ENCODE assay signal across 8 cellular contexts in the genomic region with DNA sequence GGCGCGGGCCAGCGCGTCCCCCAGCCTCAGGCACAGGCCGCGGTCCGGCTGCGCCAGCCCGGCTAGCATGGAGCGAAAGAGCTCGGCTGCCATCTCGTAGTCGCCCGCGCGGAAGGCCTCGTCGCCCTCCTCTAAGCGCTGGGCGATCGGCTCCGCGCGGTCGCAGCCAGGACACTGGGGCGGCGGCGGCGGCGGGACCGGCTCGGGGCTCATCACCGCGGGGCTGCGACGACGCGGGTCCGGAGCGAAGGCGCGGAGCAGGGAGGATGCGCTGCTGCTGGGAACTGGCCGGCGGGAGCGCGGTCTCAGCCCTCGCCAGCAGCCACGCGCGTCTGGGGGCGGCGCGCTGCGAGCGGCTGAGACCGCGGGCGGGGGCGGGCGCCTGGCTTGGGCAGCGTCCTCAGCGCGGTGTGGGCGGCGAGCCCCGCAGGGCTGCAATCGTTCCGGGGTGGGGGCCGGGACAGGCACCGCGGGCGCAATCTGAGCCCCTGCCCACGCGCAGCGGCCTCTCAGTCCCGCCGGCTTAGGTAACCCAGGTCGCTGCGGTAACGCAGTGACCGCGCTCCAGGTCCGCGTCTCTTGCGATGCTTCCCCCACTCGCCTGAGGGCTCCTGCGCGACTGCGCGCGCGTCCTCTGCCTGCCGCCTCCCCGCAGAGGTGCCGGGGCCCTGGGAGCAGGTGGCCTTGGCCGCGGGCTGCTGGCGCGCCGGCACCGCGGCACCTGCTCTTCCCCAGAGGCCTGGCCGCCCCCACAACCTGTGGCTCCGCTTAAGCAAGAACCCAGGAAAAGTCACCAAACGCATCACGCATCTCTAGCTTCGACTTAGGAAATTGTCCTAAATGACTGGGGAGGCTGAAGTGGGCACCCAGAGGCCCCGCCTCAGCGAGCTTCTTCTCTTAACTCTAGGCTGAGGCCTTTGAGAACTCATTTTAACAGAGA. TPM values are rescaled to one million over a fixed set of nuclear protein-coding genes. Genes with fewer than 3 reads are reported as not detected.
DNase-seq lines count a peak whose midpoint lies in the region; ATAC-seq and TF ChIP-seq lines count a peak whose summit lies in the region.

A gene (minus strand): TSS at position 621 of the 940 bp plus-strand sequence. CDS start 408 bp downstream, at position 213.

- H3K4me1 ChIP-seq in right lobe of liver: peaks cover 0 to 3% (median 0%) of the 10 kb centered on the region in 4 donors

- 21% methylated on average over 6 of the region's 110 CpGs for WGBS in right lobe of liver (ENCODE audit: insufficient coverage, low coverage, low lambda C conversion rate, missing lambda C conversion rate)

- no peaks in the 10 kb centered on the region for H3K27me3 ChIP-seq in right lobe of liver

- DNase-seq in NCI-H524 (lab: John Stamatoyannopoulos, UW): peak; percentile 29 to 64
- no peak for DNase-seq in NCI-H524 treated with DMSO at 0.1 percent for 48 hours (lab: John Stamatoyannopoulos, UW)
- peak; percentile 41 for DNase-seq in NCI-H510A (lab: John Stamatoyannopoulos, UW)
- peak; percentile 6 for DNase-seq in choroid plexus epithelial cell (ENCODE audit: low read depth)
- peak; percentile 52 to 66 (median 54) for DNase-seq in right lobe of liver
- peak in 31 of 49 donors; percentile 2 to 77 (median 33) for DNase-seq in substantia nigra (lab: John Stamatoyannopoulos, UW)
- no peak for DNase-seq in SW480 (ENCODE audit: low spot score)

- H3K9me3 ChIP-seq in right lobe of liver: no peaks in the 10 kb centered on the region

- peak; percentile 12 for TF ChIP-seq POLR2A in right lobe of liver (IDR thresholded peaks at IDR 0.05)

- no peaks in the 10 kb centered on the region for H3K36me3 ChIP-seq in right lobe of liver

- H3K27ac ChIP-seq in right lobe of liver (peak within 1 kb of the TSS in 1 of 3 donors; percentile 50), substantia nigra (ENCODE audit: low read depth, low read length, poor library complexity, severe bottlenecking) (peak within 1 kb of the TSS; percentile 49)

- ATAC-seq in right lobe of liver (peak; percentile 82 to 88 (median 86)), GM18511 (IDR thresholded peaks at IDR 0.05; ENCODE audit: unreplicated experiment) (no peak)

- H3K4me3 ChIP-seq in choroid plexus epithelial cell (ENCODE audit: low read depth, low read length): peak within 1 kb of the TSS; percentile 36
- peak within 1 kb of the TSS; percentile 43 to 60 (median 52) for H3K4me3 ChIP-seq in right lobe of liver

- intact Hi-C loops in right lobe of liver (cut with DNase I): no loop called here

- no peak for TF ChIP-seq CTCF in choroid plexus epithelial cell (conservative IDR thresholded peaks at IDR 0.05; ENCODE audit: low read depth, low read length)
- TF ChIP-seq CTCF in right lobe of liver (IDR thresholded peaks at IDR 0.05): no peak

RNA-seq across cellular contexts. Expression of the gene that starts here (rescaled TPM):
- total RNA-seq in right lobe of liver: 1 to 10 TPM in 5 of 6 experiments, under 1 TPM in 1; 0.51 to 2.5 (median 1.7) TPM

Comparison
In these comparisons a context has a peak if more than half of its experiments do, and no peak if none do; other contexts are left out.
1. DNase-seq: peak in NCI-H524 (2 of 2), NCI-H510A (single experiment), choroid plexus epithelial cell (single experiment), right lobe of liver (3 of 3) and substantia nigra (31 of 49); none in NCI-H524 treated with DMSO at 0.1 percent for 48 hours (single experiment) and SW480 (single experiment).